In genomic region chr17:79188048-79188447, GRCh38 we compare ENCODE assay signal across 9 cellular contexts.
DNase-seq lines count a peak whose midpoint lies in the region; ATAC-seq and TF ChIP-seq lines count a peak whose summit lies in the region.
"Had no signal": no experiment of that assay in that cellular context is flagged by ENCODE, and none has a peak within 500 bp of the region (broad histone marks: within the 10 kb centered on the region; RNA-seq: fewer than 3 reads in every experiment).

No MANE protein-coding gene starts in this region.

- H3K79me2 ChIP-seq in OCI-LY3 (ENCODE audit: low read length) = no peaks in the 10 kb centered on the region

- CTCF ChIA-PET in activated naive CD4-positive, alpha-beta T cell treated with anti-CD3 and anti-CD28 coated beads, Interleukin-2, amount 10 ng/mL, durations not matched to agents 7 days and 5 days (lab: Charles Lee) = interaction anchor here (4.8 kb wide), 1 partner anchor 204 kb away, joined by 24 read pairs; no protein-coding TSS in a partner anchor

- peak; percentile 55 to 74 for ATAC-seq in stimulated activated naive B cell treated with anti-CD40 and anti-IgM and Interleukin-4, amounts not matched to agents 10 μg/mL and 1 μg/mL and 100 μg/mL, for 72 hours (replicated peaks)

- H3K36me3 ChIP-seq in OCI-LY3 (replicated peaks; ENCODE audit: low read depth, low read length) = no peaks in the 10 kb centered on the region

- H3K4me3 Mint-ChIP-seq in activated naive CD4-positive, alpha-beta T cell treated with anti-CD3 and anti-CD28 coated beads, Interleukin-2, amount 10 ng/mL, durations not matched to agents 7 days and 5 days = no peak overlapping the region
- H3K4me3 Mint-ChIP-seq in stimulated activated naive B cell treated with anti-CD40 and anti-IgM and Interleukin-4, amounts not matched to agents 10 μg/mL and 1 μg/mL and 100 μg/mL, for 72 hours = no peak overlapping the region
- H3K4me3 Mint-ChIP-seq: activated naive CD4-positive, alpha-beta T cell treated with anti-CD3 and anti-CD28 coated beads, Interleukin-2, amount 50 U/mL, for 24 hours had no signal

- peak; percentile 77 for TF ChIP-seq CTCF in OCI-LY3 (IDR thresholded peaks at IDR 0.05; ENCODE audit: low read depth, low read length)
- TF ChIP-seq CTCF in fibroblast of pulmonary artery (IDR thresholded peaks at IDR 0.05; ENCODE audit: low read length, missing control alignments) = peak; percentile 39

- no peaks in the 10 kb centered on the region for H3K9me3 ChIP-seq in OCI-LY3 (ENCODE audit: insufficient read depth, low read length)

- peak; percentile 29 for DNase-seq in activated naive CD4-positive, alpha-beta T cell treated with anti-CD3 and anti-CD28 coated beads, Interleukin-2, amount 10 ng/mL, durations not matched to agents 7 days and 5 days
- DNase-seq in activated naive CD4-positive, alpha-beta T cell treated with anti-CD3 and anti-CD28 coated beads, Interleukin-2, amount 50 U/mL, for 16 hours = no peak
- DNase-seq in fibroblast of pulmonary artery (ENCODE audit: low read depth) (no peak), NCI-H128 (lab: John Stamatoyannopoulos, UW; ENCODE audit: unreplicated experiment) (no peak), hippocampal formation (lab: John Stamatoyannopoulos, UW) (no peak)
- DNase-seq in stimulated activated naive B cell treated with anti-CD40 and anti-IgM and Interleukin-4, amounts not matched to agents 10 μg/mL and 1 μg/mL and 100 μg/mL, for 72 hours = no peak
- no peak for DNase-seq in activated naive CD4-positive, alpha-beta T cell treated with Interleukin-2 at 50 U/mL for 16 hours

- no peak overlapping the region for H3K27ac Mint-ChIP-seq in activated naive CD4-positive, alpha-beta T cell treated with anti-CD3 and anti-CD28 coated beads, Interleukin-2, amount 10 ng/mL, durations not matched to agents 7 days and 5 days
- H3K27ac Mint-ChIP-seq in stimulated activated naive B cell treated with anti-CD40 and anti-IgM and Interleukin-4, amounts not matched to agents 10 μg/mL and 1 μg/mL and 100 μg/mL, for 72 hours = no peak overlapping the region
- H3K27ac Mint-ChIP-seq: activated naive CD4-positive, alpha-beta T cell treated with anti-CD3 and anti-CD28 coated beads, Interleukin-2, amount 50 U/mL, for 24 hours had no signal

- H3K9me3 Mint-ChIP-seq in activated naive CD4-positive, alpha-beta T cell treated with anti-CD3 and anti-CD28 coated beads, Interleukin-2, amount 10 ng/mL, durations not matched to agents 7 days and 5 days = no peaks in the 10 kb centered on the region
- H3K9me3 Mint-ChIP-seq in stimulated activated naive B cell treated with anti-CD40 and anti-IgM and Interleukin-4, amounts not matched to agents 10 μg/mL and 1 μg/mL and 100 μg/mL, for 72 hours = no peaks in the 10 kb centered on the region
- H3K9me3 Mint-ChIP-seq: activated naive CD4-positive, alpha-beta T cell treated with anti-CD3 and anti-CD28 coated beads, Interleukin-2, amount 50 U/mL, for 24 hours had no signal

- no peak overlapping the region for H3K4me2 ChIP-seq in OCI-LY3 (ENCODE audit: low read length)

- H3K4me1 ChIP-seq in OCI-LY3 (ENCODE audit: low read length) = no peaks in the 10 kb centered on the region

- no peaks in the 10 kb centered on the region for H3K36me3 Mint-ChIP-seq in activated naive CD4-positive, alpha-beta T cell treated with anti-CD3 and anti-CD28 coated beads, Interleukin-2, amount 10 ng/mL, durations not matched to agents 7 days and 5 days
- no peaks in the 10 kb centered on the region for H3K36me3 Mint-ChIP-seq in stimulated activated naive B cell treated with anti-CD40 and anti-IgM and Interleukin-4, amounts not matched to agents 10 μg/mL and 1 μg/mL and 100 μg/mL, for 72 hours
- H3K36me3 Mint-ChIP-seq: activated naive CD4-positive, alpha-beta T cell treated with anti-CD3 and anti-CD28 coated beads, Interleukin-2, amount 50 U/mL, for 24 hours had no signal

- H4K20me1 ChIP-seq in OCI-LY3 (ENCODE audit: insufficient read depth, low read length) = peaks cover 7% of the 10 kb centered on the region; the same call in 1 of the 2 replicates

- H3K4me1 Mint-ChIP-seq in activated naive CD4-positive, alpha-beta T cell treated with anti-CD3 and anti-CD28 coated beads, Interleukin-2, amount 10 ng/mL, durations not matched to agents 7 days and 5 days = peaks cover 3% of the 10 kb centered on the region
- H3K4me1 Mint-ChIP-seq in stimulated activated naive B cell treated with anti-CD40 and anti-IgM and Interleukin-4, amounts not matched to agents 10 μg/mL and 1 μg/mL and 100 μg/mL, for 72 hours = peaks cover 8 to 12% of the 10 kb centered on the region in 2 donors
- H3K4me1 Mint-ChIP-seq: activated naive CD4-positive, alpha-beta T cell treated with anti-CD3 and anti-CD28 coated beads, Interleukin-2, amount 50 U/mL, for 24 hours had no signal

- H3K4me3 ChIP-seq in OCI-LY3 (ENCODE audit: low read length) (no peak overlapping the region), fibroblast of pulmonary artery (replicated peaks; ENCODE audit: low read depth, low read length) (no peak overlapping the region)

- no peak overlapping the region for H3K27ac ChIP-seq in OCI-LY3 (ENCODE audit: low read length)

- no peak overlapping the region for H2AFZ ChIP-seq in OCI-LY3 (ENCODE audit: low read depth, low read length)

- H3K27me3 ChIP-seq in OCI-LY3 (ENCODE audit: low read depth, low read length) = peaks cover 21% of the 10 kb centered on the region

- H3K9ac ChIP-seq in OCI-LY3 (ENCODE audit: low read length) = no peak overlapping the region

- H3K27me3 Mint-ChIP-seq in activated naive CD4-positive, alpha-beta T cell treated with anti-CD3 and anti-CD28 coated beads, Interleukin-2, amount 10 ng/mL, durations not matched to agents 7 days and 5 days = peaks cover 87% of the 10 kb centered on the region
- peaks cover 89 to 91% of the 10 kb centered on the region in 2 donors for H3K27me3 Mint-ChIP-seq in stimulated activated naive B cell treated with anti-CD40 and anti-IgM and Interleukin-4, amounts not matched to agents 10 μg/mL and 1 μg/mL and 100 μg/mL, for 72 hours
